Comparison of ENCODE assay signal across 9 cellular contexts in genomic region chr10:118870467-118871243, GRCh38.
DNase-seq lines count a peak whose midpoint lies in the region; ATAC-seq and TF ChIP-seq lines count a peak whose summit lies in the region.
"Had no signal": no experiment of that assay in that cellular context is flagged by ENCODE, and none has a peak within 500 bp of the region (broad histone marks: within the 10 kb centered on the region; RNA-seq: fewer than 3 reads in every experiment).

No MANE protein-coding gene starts in this region.

- H3K27ac Mint-ChIP-seq in activated CD4-positive, alpha-beta T cell treated with anti-CD3 and anti-CD28 coated beads, Interleukin-2, amount 10 ng/mL, durations not matched to agents 7 days and 5 days = no peak overlapping the region

- H3K4me3 ChIP-seq in WERI-Rb-1 (ENCODE audit: low read depth, low read length) = no peak overlapping the region
- no peak overlapping the region for H3K4me3 ChIP-seq in hepatocyte
- no peak overlapping the region for H3K4me3 ChIP-seq in tibial nerve
- H3K4me3 ChIP-seq: thoracic aorta had no signal

- peaks cover 15% of the 10 kb centered on the region for H3K27me3 Mint-ChIP-seq in activated CD4-positive, alpha-beta T cell treated with anti-CD3 and anti-CD28 coated beads, Interleukin-2, amount 10 ng/mL, durations not matched to agents 7 days and 5 days

- 45% methylated on average over 4 of the region's 4 CpGs for WGBS in hepatocyte (ENCODE audit: low lambda C conversion rate, missing lambda C conversion rate)
- WGBS in tibial nerve, 2 donors = 29 to 32% methylated on average over 4 of the region's 4 CpGs

- TF ChIP-seq EP300 in tibial nerve (IDR thresholded peaks at IDR 0.05) = peak in 1 of 2 donors; percentile 8

- H4K20me1 ChIP-seq in hepatocyte (ENCODE audit: insufficient read depth, poor library complexity, severe bottlenecking) = no peaks in the 10 kb centered on the region

- CTCF ChIA-PET in activated CD4-positive, alpha-beta T cell treated with anti-CD3 and anti-CD28 coated beads, Interleukin-2, amount 10 ng/mL, durations not matched to agents 7 days and 5 days (lab: Charles Lee) = interaction anchor here (0.6 kb wide), 1 partner anchor 638 kb away, joined by 3 read pairs; no protein-coding TSS in a partner anchor

- H3K79me2 ChIP-seq in hepatocyte = no peaks in the 10 kb centered on the region

- no peaks in the 10 kb centered on the region for H3K36me3 ChIP-seq in WERI-Rb-1
- no peaks in the 10 kb centered on the region for H3K36me3 ChIP-seq in hepatocyte (replicated peaks; ENCODE audit: insufficient read depth, low read depth)
- H3K36me3 ChIP-seq in tibial nerve = no peaks in the 10 kb centered on the region
- H3K36me3 ChIP-seq: thoracic aorta had no signal

- ATAC-seq in GM21528 (IDR thresholded peaks at IDR 0.05; ENCODE audit: low FRiP score, unreplicated experiment) (no peak), GM18520 (IDR thresholded peaks at IDR 0.05; ENCODE audit: unreplicated experiment) (no peak)

- no peaks in the 10 kb centered on the region for H3K36me3 Mint-ChIP-seq in activated CD4-positive, alpha-beta T cell treated with anti-CD3 and anti-CD28 coated beads, Interleukin-2, amount 10 ng/mL, durations not matched to agents 7 days and 5 days (ENCODE audit: low read depth)

- H3K27me3 ChIP-seq in WERI-Rb-1 (ENCODE audit: insufficient read depth, low read depth, severe bottlenecking) = no peaks in the 10 kb centered on the region
- no peaks in the 10 kb centered on the region for H3K27me3 ChIP-seq in hepatocyte
- no peaks in the 10 kb centered on the region for H3K27me3 ChIP-seq in tibial nerve

- no peaks in the 10 kb centered on the region for H3K4me1 Mint-ChIP-seq in activated CD4-positive, alpha-beta T cell treated with anti-CD3 and anti-CD28 coated beads, Interleukin-2, amount 10 ng/mL, durations not matched to agents 7 days and 5 days

- H3K4me2 ChIP-seq in hepatocyte = peak overlapping the region; percentile 46

- no peak for TF ChIP-seq POLR2A in tibial nerve (IDR thresholded peaks at IDR 0.05)

- H3K4me3 Mint-ChIP-seq in activated CD4-positive, alpha-beta T cell treated with anti-CD3 and anti-CD28 coated beads, Interleukin-2, amount 10 ng/mL, durations not matched to agents 7 days and 5 days = no peak overlapping the region

- no peak for TF ChIP-seq CTCF in WERI-Rb-1 (IDR thresholded peaks at IDR 0.05; ENCODE audit: low read depth, low read length)
- TF ChIP-seq CTCF in hepatocyte (IDR thresholded peaks at IDR 0.05; ENCODE audit: poor library complexity) = no peak
- no peak for TF ChIP-seq CTCF in tibial nerve (IDR thresholded peaks at IDR 0.05)

- POLR2A ChIA-PET in activated CD4-positive, alpha-beta T cell treated with anti-CD3 and anti-CD28 coated beads, Interleukin-2, amount 10 ng/mL, durations not matched to agents 7 days and 5 days (lab: Charles Lee) = no interaction called here

- no peaks in the 10 kb centered on the region for H3K9me2 ChIP-seq in hepatocyte (replicated peaks; ENCODE audit: insufficient read depth)

- H3K27ac ChIP-seq in WERI-Rb-1 = no peak overlapping the region
- peak overlapping the region; percentile 82 for H3K27ac ChIP-seq in hepatocyte
- H3K27ac ChIP-seq in tibial nerve = peak overlapping the region in 1 of 4 donors; percentile 14

- no peaks in the 10 kb centered on the region for H3K9me3 Mint-ChIP-seq in activated CD4-positive, alpha-beta T cell treated with anti-CD3 and anti-CD28 coated beads, Interleukin-2, amount 10 ng/mL, durations not matched to agents 7 days and 5 days

- DNase-seq in HS-5 (ENCODE audit: low read depth) (peak; percentile 68), WERI-Rb-1 (peak; percentile 24), hepatocyte (ENCODE audit: low spot score) (peak; percentile 78), superior temporal gyrus (ENCODE audit: extremely low spot score) (peak; percentile 37), tibial nerve (ENCODE audit: low spot score in 2 of 2) (no peak)
- no peak for DNase-seq in activated CD4-positive, alpha-beta T cell treated with anti-CD3 and anti-CD28 coated beads, Interleukin-2, amount 10 ng/mL, durations not matched to agents 7 days and 5 days

- peaks cover 3% of the 10 kb centered on the region for H3K9me3 ChIP-seq in WERI-Rb-1 (ENCODE audit: severe bottlenecking)
- H3K9me3 ChIP-seq in hepatocyte (ENCODE audit: low read depth) = no peaks in the 10 kb centered on the region
- H3K9me3 ChIP-seq in tibial nerve = no peaks in the 10 kb centered on the region
- H3K9me3 ChIP-seq: thoracic aorta had no signal

- no peak overlapping the region for H2AFZ ChIP-seq in hepatocyte

- H3K4me1 ChIP-seq in hepatocyte (ENCODE audit: insufficient read depth) = peaks cover 22% of the 10 kb centered on the region
- peaks cover 0 to 22% (median 0%) of the 10 kb centered on the region in 4 donors for H3K4me1 ChIP-seq in tibial nerve

Comparison
In these comparisons a context has a peak if more than half of its experiments do, and no peak if none do; other contexts are left out.
1. DNase-seq: peak in HS-5 (single experiment), WERI-Rb-1 (single experiment), hepatocyte (single experiment) and superior temporal gyrus (single experiment); none in tibial nerve (0 of 2) and activated CD4-positive, alpha-beta T cell treated with anti-CD3 and anti-CD28 coated beads, Interleukin-2, amount 10 ng/mL, durations not matched to agents 7 days and 5 days (single experiment).